ENCODE assay signal across 23 cellular contexts in the genomic region with DNA sequence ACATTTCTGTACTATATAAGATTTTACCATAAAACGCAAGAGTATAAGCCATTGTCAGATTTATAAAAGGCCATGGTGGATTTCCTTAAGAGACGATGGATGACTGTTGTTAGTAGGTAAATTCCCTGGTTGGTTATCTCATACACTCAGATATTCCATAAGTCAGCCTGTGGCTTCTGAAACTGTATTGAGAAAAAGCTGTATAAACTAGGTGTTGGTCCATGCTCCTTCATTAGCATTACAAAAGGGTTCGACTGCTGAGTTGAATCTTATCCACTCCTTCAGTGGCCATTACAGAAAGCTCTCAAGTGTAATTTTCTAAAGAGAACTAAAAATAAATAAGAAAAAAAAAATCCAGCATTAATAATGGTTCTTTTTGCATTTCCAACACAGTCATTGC. TPM values are rescaled to one million over a fixed set of nuclear protein-coding genes. Genes with fewer than 3 reads are reported as not detected.
DNase-seq lines count a peak whose midpoint lies in the region; ATAC-seq and TF ChIP-seq lines count a peak whose summit lies in the region.
"Had no signal": no experiment of that assay in that cellular context is flagged by ENCODE, and none has a peak within 500 bp of the region (broad histone marks: within the 10 kb centered on the region; RNA-seq: fewer than 3 reads in every experiment).

No MANE protein-coding gene starts in this region.

- CTCF ChIA-PET in activated naive CD4-positive, alpha-beta T cell treated with anti-CD3 and anti-CD28 coated beads for 36 hours (lab: Charles Lee), result interaction anchor here (0.8 to 1.6 kb wide), 2 partner anchors 11 to 15 kb away, joined by 3 read pairs; no protein-coding TSS in a partner anchor

- peaks cover 32% of the 10 kb centered on the region for H3K4me1 Mint-ChIP-seq in activated naive CD4-positive, alpha-beta T cell treated with anti-CD3 and anti-CD28 coated beads for 36 hours (ENCODE audit: low read depth)
- H3K4me1 Mint-ChIP-seq in T-helper 17 cell, result peaks cover 48% of the 10 kb centered on the region

- peaks cover 36% of the 10 kb centered on the region for H3K4me1 ChIP-seq in effector memory CD4-positive, alpha-beta T cell (ENCODE audit: control insufficient read depth, insufficient read depth, low read length, poor library complexity, severe bottlenecking)
- no peaks in the 10 kb centered on the region for H3K4me1 ChIP-seq in stomach
- H3K4me1 ChIP-seq: testis had no signal

- no peaks in the 10 kb centered on the region for H3K27me3 Mint-ChIP-seq in activated naive CD4-positive, alpha-beta T cell treated with anti-CD3 and anti-CD28 coated beads for 36 hours (ENCODE audit: low read depth)
- no peaks in the 10 kb centered on the region for H3K27me3 Mint-ChIP-seq in T-helper 17 cell
- H3K27me3 Mint-ChIP-seq: activated B cell treated with CpG ODN at 0.5 μM for 24 hours, naive B cell had no signal

- H3K27me3 ChIP-seq in effector memory CD4-positive, alpha-beta T cell (replicated peaks; ENCODE audit: control insufficient read depth, insufficient read depth, low read length, poor library complexity, severe bottlenecking), result no peaks in the 10 kb centered on the region
- H3K27me3 ChIP-seq in stomach, result no peaks in the 10 kb centered on the region
- H3K27me3 ChIP-seq: MG63, testis had no signal

- peak overlapping the region; percentile 90 for H3K4me3 Mint-ChIP-seq in activated naive CD4-positive, alpha-beta T cell treated with anti-CD3 and anti-CD28 coated beads for 36 hours
- H3K4me3 Mint-ChIP-seq in T-helper 17 cell, result peak overlapping the region; percentile 95
- H3K4me3 Mint-ChIP-seq: activated B cell treated with CpG ODN at 0.5 μM for 24 hours had no signal

- H3K27ac ChIP-seq in effector memory CD4-positive, alpha-beta T cell (ENCODE audit: insufficient read depth, low read length, poor library complexity, severe bottlenecking), result peak overlapping the region; percentile 81
- H3K27ac ChIP-seq in stomach, result peak overlapping the region in 4 of 5 donors; percentile 9 to 23 (median 16)
- H3K27ac ChIP-seq: testis had no signal

- TF ChIP-seq EP300 in stomach (IDR thresholded peaks at IDR 0.05), result no peak

- peak overlapping the region; percentile 65 for H3K4me3 ChIP-seq in effector memory CD4-positive, alpha-beta T cell (ENCODE audit: insufficient read depth, low read depth, low read length, poor library complexity, severe bottlenecking)
- peak overlapping the region in 1 of 4 donors; percentile 5 for H3K4me3 ChIP-seq in stomach
- H3K4me3 ChIP-seq: MG63, testis had no signal

- no peak for TF ChIP-seq POLR2A in stomach (IDR thresholded peaks at IDR 0.05)

- no peaks in the 10 kb centered on the region for H3K9me3 Mint-ChIP-seq in activated naive CD4-positive, alpha-beta T cell treated with anti-CD3 and anti-CD28 coated beads for 36 hours
- H3K9me3 Mint-ChIP-seq: activated B cell treated with CpG ODN at 0.5 μM for 24 hours, naive B cell had no signal

- no peak for DNase-seq in activated naive CD4-positive, alpha-beta T cell treated with anti-CD3 and anti-CD28 coated beads for 36 hours
- DNase-seq in activated naive CD4-positive, alpha-beta T cell treated with Interleukin-2 at 50 U/mL for 16 hours, result no peak
- DNase-seq in T-helper 17 cell (no peak), stomach (no peak), activated gamma-delta T cell (lab: John Stamatoyannopoulos, UW) (no peak), D341Med (ENCODE audit: low spot score) (no peak)
- DNase-seq in effector memory CD4-positive, alpha-beta T cell, result no peak
- DNase-seq: activated B cell treated with CpG ODN at 0.5 μM for 24 hours; aorta; MG63; naive B cell; NCI-H1436 treated with DMSO at 0.1 percent for 48 hours; NCI-H446; NK-92 treated with Interleukin-12 subunit alpha and Interleukin-12 subunit beta, amount 100 ng/mL, for 24 hours; posterior cingulate gyrus; Right ventricle myocardium superior; stimulated activated CD4-positive, alpha-beta T cell treated with anti-CD3 and anti-CD28 coated beads, Interleukin-4, amount 100 ng/mL, for 1 hour; testis had no signal

- peaks cover 5% of the 10 kb centered on the region for H3K36me3 Mint-ChIP-seq in activated naive CD4-positive, alpha-beta T cell treated with anti-CD3 and anti-CD28 coated beads for 36 hours (ENCODE audit: low read depth)
- H3K36me3 Mint-ChIP-seq in T-helper 17 cell (ENCODE audit: low read depth), result peaks cover 5% of the 10 kb centered on the region

- TF ChIP-seq CTCF in stomach (IDR thresholded peaks at IDR 0.05), result no peak

- H3K36me3 ChIP-seq in effector memory CD4-positive, alpha-beta T cell (ENCODE audit: control insufficient read depth, insufficient read depth, low read length), result no peaks in the 10 kb centered on the region
- no peaks in the 10 kb centered on the region for H3K36me3 ChIP-seq in stomach
- H3K36me3 ChIP-seq: MG63 had no signal

- 60 to 68% (median 64%) methylated on average over 3 of the region's 3 CpGs for WGBS in stomach, 5 donors

- H3K9me3 ChIP-seq in T-helper 17 cell (ENCODE audit: control insufficient read depth, low read length, poor library complexity, severe bottlenecking) (no peaks in the 10 kb centered on the region), stomach (no peaks in the 10 kb centered on the region)
- H3K9me3 ChIP-seq in effector memory CD4-positive, alpha-beta T cell (ENCODE audit: control insufficient read depth, low read length), result no peaks in the 10 kb centered on the region
- H3K9me3 ChIP-seq: MG63, testis had no signal

- ATAC-seq in T-helper 17 cell, result no peak
- no peak for ATAC-seq in GM18873 (IDR thresholded peaks at IDR 0.05; ENCODE audit: low FRiP score, unreplicated experiment)
- ATAC-seq: HCT116 had no signal

- intact Hi-C loops in activated naive CD4-positive, alpha-beta T cell treated with anti-CD3 and anti-CD28 coated beads for 36 hours (cut with micrococcal nuclease), result loop anchor here (2.0 to 5.0 kb wide), 2 partner anchors 15 to 1034 kb away; a partner anchor contains a TSS
- intact Hi-C loops in stomach (cut with DNase I; ENCODE audit: low total_unique reads), result no loop called here

- H3K27ac Mint-ChIP-seq in activated naive CD4-positive, alpha-beta T cell treated with anti-CD3 and anti-CD28 coated beads for 36 hours, result peak overlapping the region; percentile 100
- no peak overlapping the region for H3K27ac Mint-ChIP-seq in T-helper 17 cell
- H3K27ac Mint-ChIP-seq: activated B cell treated with CpG ODN at 0.5 μM for 24 hours had no signal

RNA-seq across cellular contexts. Expression of a gene that starts 5.3 kb away (rescaled TPM):
- total RNA-seq in activated naive CD4-positive, alpha-beta T cell treated with anti-CD3 and anti-CD28 coated beads for 36 hours, result 10 to 100 TPM; 25.5 to 29.4 TPM
- total RNA-seq in T-helper 17 cell (100 to 1,000 TPM; 113 to 195 TPM), stomach (10 to 100 TPM in 2 of 5 donors, 1 to 10 TPM in 1, not detected in 2; 3.5 to 29.1 (median 17.0) TPM)
- 1 to 10 TPM in 2 of 3 donors, under 1 TPM in 1; 0.45 to 2.6 (median 1.2) TPM for polyA plus RNA-seq in stomach
- total RNA-seq: chondrocyte, fibroblast of lung had no signal
- polyA plus RNA-seq: fibroblast of lung had no signal

RNA-seq across cellular contexts. Expression of a gene that starts 12.6 kb away (rescaled TPM):
- under 1 TPM; 0.64 to 0.81 TPM for total RNA-seq in activated naive CD4-positive, alpha-beta T cell treated with anti-CD3 and anti-CD28 coated beads for 36 hours
- total RNA-seq in T-helper 17 cell (not detected), stomach (not detected)
- not detected for polyA plus RNA-seq in stomach
- total RNA-seq: activated B cell treated with CpG ODN at 0.5 μM for 24 hours, chondrocyte, fibroblast of lung, lower leg skin, Right ventricle myocardium superior had no signal
- polyA plus RNA-seq: aorta, fibroblast of lung had no signal

RNA-seq across cellular contexts. Expression of a gene that starts 54.0 kb away (rescaled TPM):
- 1 to 10 TPM; 1.1 to 1.5 TPM for total RNA-seq in activated naive CD4-positive, alpha-beta T cell treated with anti-CD3 and anti-CD28 coated beads for 36 hours
- total RNA-seq in T-helper 17 cell (10 to 100 TPM in 1 of 2 donors, 1 to 10 TPM in 1; 7.2 to 22.5 TPM), stomach (1 to 10 TPM in 2 of 5 donors, not detected in 3; 1.1 to 1.3 TPM)
- not detected for polyA plus RNA-seq in stomach
- total RNA-seq: chondrocyte, fibroblast of lung, Right ventricle myocardium superior had no signal
- polyA plus RNA-seq: aorta, fibroblast of lung had no signal
